ENCODE assay signal across 9 cellular contexts in genomic region chr7:147997636-147998035, GRCh38.
"Had no signal": no experiment of that assay in that cellular context is flagged by ENCODE, and none has a peak within 500 bp of the region (broad histone marks: within the 10 kb centered on the region; RNA-seq: fewer than 3 reads in every experiment).

No MANE protein-coding gene starts in this region.

- H3K27ac Mint-ChIP-seq: HFFc6, IgD-negative memory B cell had no signal

- H3K9me3 ChIP-seq: HAP-1 had no signal

- H3K4me3 ChIP-seq: GM23248, HAP-1 had no signal

- H3K4me1 Mint-ChIP-seq: IgD-negative memory B cell had no signal

- H3K36me3 Mint-ChIP-seq: IgD-negative memory B cell had no signal

- H3K9ac ChIP-seq: GM23248 had no signal

- DNase-seq: GM23248, GOT3, H7, HFFc6 had no signal

- H3K27ac ChIP-seq: GM23248, HL-60 had no signal

- H2AFZ ChIP-seq: GM23248 had no signal

- H3K4me3 Mint-ChIP-seq: HFFc6, IgD-negative memory B cell had no signal

- H3K36me3 ChIP-seq: HAP-1 had no signal

- FAIRE-seq: HepG2 had no signal

- H3K4me1 ChIP-seq: HAP-1 had no signal

- ATAC-seq: HCT116, HepG2 had no signal
